In the genomic region with DNA sequence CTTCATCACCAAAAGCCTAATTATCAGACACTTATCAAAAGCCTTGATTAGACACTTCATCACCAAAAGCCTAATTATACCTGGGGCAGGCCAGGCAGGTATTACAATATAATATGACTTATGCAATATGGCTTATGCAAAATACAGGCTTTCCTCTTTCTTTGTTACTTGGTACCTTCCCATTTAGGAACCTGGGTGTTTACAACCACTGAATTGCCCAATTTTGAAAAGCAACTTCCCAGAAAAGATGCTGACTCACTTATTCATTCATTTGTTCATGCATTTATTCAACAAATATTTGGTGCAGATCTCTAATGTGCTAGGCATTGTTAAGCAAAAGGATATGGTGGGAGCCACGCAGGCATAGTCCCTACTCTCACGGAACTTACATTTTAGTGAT, we compare ENCODE assay signal across 14 cellular contexts. TPM values are rescaled to one million over a fixed set of nuclear protein-coding genes. Genes with fewer than 3 reads are reported as not detected.
A peak's percentile ranks its signal among the peaks of the same experiment; 100 is the strongest.
DNase-seq lines count a peak whose midpoint lies in the region; ATAC-seq and TF ChIP-seq lines count a peak whose summit lies in the region.
"Had no signal": no experiment of that assay in that cellular context is flagged by ENCODE, and none has a peak within 500 bp of the region (broad histone marks: within the 10 kb centered on the region; RNA-seq: fewer than 3 reads in every experiment).

No MANE protein-coding gene starts in this region.

- peaks cover 85% of the 10 kb centered on the region for H3K4me1 Mint-ChIP-seq in CD14-positive monocyte
- H3K4me1 Mint-ChIP-seq in CD8-positive, alpha-beta memory T cell = peaks cover 56 to 87% (median 70%) of the 10 kb centered on the region in 3 donors
- peaks cover 85% of the 10 kb centered on the region for H3K4me1 Mint-ChIP-seq in activated CD4-positive, alpha-beta memory T cell treated with anti-CD3 and anti-CD28 coated beads, Interleukin-2, amount 10 ng/mL, durations not matched to agents 7 days and 5 days
- H3K4me1 Mint-ChIP-seq in immature natural killer cell = peaks cover 51 to 53% of the 10 kb centered on the region in 2 donors

- H3K9me3 ChIP-seq in CD8-positive, alpha-beta memory T cell (ENCODE audit: low read length) = no peaks in the 10 kb centered on the region
- H3K9me3 ChIP-seq: prostate gland had no signal

- ATAC-seq in HG03196 (IDR thresholded peaks at IDR 0.05; ENCODE audit: unreplicated experiment) = no peak
- ATAC-seq: left colon had no signal

- H3K4me3 ChIP-seq in CD8-positive, alpha-beta memory T cell (ENCODE audit: low read length) = no peak overlapping the region
- H3K4me3 ChIP-seq: prostate gland had no signal

- no peak overlapping the region for H3K27ac ChIP-seq in CD8-positive, alpha-beta memory T cell (ENCODE audit: low read depth, low read length)
- H3K27ac ChIP-seq: prostate gland had no signal

- peaks cover 50% of the 10 kb centered on the region for H3K4me1 ChIP-seq in CD8-positive, alpha-beta memory T cell (ENCODE audit: insufficient read depth, low read length)
- H3K4me1 ChIP-seq: prostate gland had no signal

- no peaks in the 10 kb centered on the region for H3K27me3 ChIP-seq in CD8-positive, alpha-beta memory T cell (ENCODE audit: insufficient read depth, low read length, poor library complexity, severe bottlenecking)

- TF ChIP-seq CTCF in CD14-positive monocyte (IDR thresholded peaks at IDR 0.05) (no peak), GM20000 (IDR thresholded peaks at IDR 0.05; ENCODE audit: extremely low read depth, missing control alignments) (no peak)

- peak overlapping the region in 1 of 2 donors; percentile 40 for H3K4me3 Mint-ChIP-seq in CD14-positive monocyte
- H3K4me3 Mint-ChIP-seq in CD8-positive, alpha-beta memory T cell = peak overlapping the region in 6 of 7 donors; percentile 37 to 81 (median 58)
- H3K4me3 Mint-ChIP-seq in activated CD4-positive, alpha-beta memory T cell treated with anti-CD3 and anti-CD28 coated beads, Interleukin-2, amount 10 ng/mL, durations not matched to agents 7 days and 5 days = peak overlapping the region; percentile 63
- H3K4me3 Mint-ChIP-seq in immature natural killer cell = peak overlapping the region in 4 of 5 donors; percentile 11 to 61 (median 39)

- peaks cover 17% of the 10 kb centered on the region for H3K36me3 ChIP-seq in CD8-positive, alpha-beta memory T cell (ENCODE audit: insufficient read depth, low read length)
- H3K36me3 ChIP-seq: prostate gland had no signal

- H3K36me3 Mint-ChIP-seq in CD14-positive monocyte = peaks cover 14 to 35% of the 10 kb centered on the region in 2 donors
- peaks cover 4 to 69% (median 13%) of the 10 kb centered on the region in 3 donors for H3K36me3 Mint-ChIP-seq in CD8-positive, alpha-beta memory T cell
- peaks cover 65% of the 10 kb centered on the region for H3K36me3 Mint-ChIP-seq in activated CD4-positive, alpha-beta memory T cell treated with anti-CD3 and anti-CD28 coated beads, Interleukin-2, amount 10 ng/mL, durations not matched to agents 7 days and 5 days (ENCODE audit: low read depth)
- peaks cover 14 to 23% (median 22%) of the 10 kb centered on the region in 3 donors for H3K36me3 Mint-ChIP-seq in immature natural killer cell

- peaks cover 0 to 4% (median 0%) of the 10 kb centered on the region in 3 donors for H3K27me3 Mint-ChIP-seq in CD14-positive monocyte (ENCODE audit: low read depth in 3 of 3)
- peaks cover 0 to 2% of the 10 kb centered on the region in 2 donors for H3K27me3 Mint-ChIP-seq in CD8-positive, alpha-beta memory T cell
- H3K27me3 Mint-ChIP-seq in activated CD4-positive, alpha-beta memory T cell treated with anti-CD3 and anti-CD28 coated beads, Interleukin-2, amount 10 ng/mL, durations not matched to agents 7 days and 5 days = no peaks in the 10 kb centered on the region
- H3K27me3 Mint-ChIP-seq in immature natural killer cell (ENCODE audit: low read depth in 3 of 3) = peaks cover 0 to 2% (median 0%) of the 10 kb centered on the region in 3 donors

- H3K9me3 Mint-ChIP-seq in CD14-positive monocyte (peaks cover 0 to 2% (median 0%) of the 10 kb centered on the region in 7 donors), immature natural killer cell (no peaks in the 10 kb centered on the region)
- no peaks in the 10 kb centered on the region for H3K9me3 Mint-ChIP-seq in CD8-positive, alpha-beta memory T cell
- H3K9me3 Mint-ChIP-seq in activated CD4-positive, alpha-beta memory T cell treated with anti-CD3 and anti-CD28 coated beads, Interleukin-2, amount 10 ng/mL, durations not matched to agents 7 days and 5 days = no peaks in the 10 kb centered on the region

- POLR2A ChIA-PET in CD8-positive, alpha-beta memory T cell (lab: Charles Lee) = interaction anchor here (0.6 to 2.0 kb wide), 2 partner anchors 8 to 51 kb away, joined by 4 to 8 read pairs; no protein-coding TSS in a partner anchor
- POLR2A ChIA-PET in activated CD4-positive, alpha-beta memory T cell treated with anti-CD3 and anti-CD28 coated beads, Interleukin-2, amount 10 ng/mL, durations not matched to agents 7 days and 5 days (lab: Charles Lee) = interaction anchor here (0.6 to 5.6 kb wide), 11 partner anchors 8 to 334 kb away, joined by 3 to 96 read pairs (median 11); partner anchors contain the start of genes CD3D, CD3G, JAML and MPZL3

- CTCF ChIA-PET in CD8-positive, alpha-beta memory T cell (lab: Charles Lee) = interaction anchor here (1.5 kb wide), 1 partner anchor 12 kb away, joined by 4 read pairs; no protein-coding TSS in a partner anchor
- CTCF ChIA-PET in activated CD4-positive, alpha-beta memory T cell treated with anti-CD3 and anti-CD28 coated beads, Interleukin-2, amount 10 ng/mL, durations not matched to agents 7 days and 5 days (lab: Charles Lee) = interaction anchor here (1.4 to 4.1 kb wide), 3 partner anchors 9 to 39 kb away, joined by 4 to 43 read pairs (median 6); partner anchors contain the start of gene MPZL3

- peak overlapping the region; percentile 88 to 99 (median 98) for H3K27ac Mint-ChIP-seq in CD14-positive monocyte
- peak overlapping the region in 7 of 8 donors; percentile 57 to 92 (median 84) for H3K27ac Mint-ChIP-seq in CD8-positive, alpha-beta memory T cell
- H3K27ac Mint-ChIP-seq in activated CD4-positive, alpha-beta memory T cell treated with anti-CD3 and anti-CD28 coated beads, Interleukin-2, amount 10 ng/mL, durations not matched to agents 7 days and 5 days = peak overlapping the region; percentile 78
- H3K27ac Mint-ChIP-seq in immature natural killer cell = peak overlapping the region in 3 of 6 donors; percentile 27 to 69 (median 31)

- DNase-seq in CD14-positive monocyte (ENCODE audit: low spot score) = no peak
- no peak for DNase-seq in CD8-positive, alpha-beta memory T cell
- no peak for DNase-seq in activated CD4-positive, alpha-beta memory T cell treated with anti-CD3 and anti-CD28 coated beads, Interleukin-2, amount 10 ng/mL, durations not matched to agents 7 days and 5 days
- DNase-seq in immature natural killer cell = no peak
- DNase-seq in GM20000 (ENCODE audit: low spot score) = no peak
- no peak for DNase-seq in ecto neural progenitor cell (ENCODE audit: low spot score)
- DNase-seq: amniotic stem cell; hippocampal formation; left colon; NCI-H1417; stimulated activated CD4-positive, alpha-beta T cell treated with anti-CD3 and anti-CD28 coated beads, Interleukin-1b, Interleukin-23, amount 100 ng/mL, for 48 hours had no signal

- intact Hi-C loops in CD14-positive monocyte (cut with micrococcal nuclease) = no loop called here

RNA-seq across cellular contexts. Expression of gene JAML, which starts 13.6 kb away (rescaled TPM):
- polyA plus RNA-seq in CD14-positive monocyte (100 to 1,000 TPM; 748 to 968 TPM), immature natural killer cell (10 to 100 TPM; 16.8 to 37.7 (median 26.3) TPM)
- total RNA-seq in CD8-positive, alpha-beta memory T cell = 100 to 1,000 TPM; 363 to 387 TPM
- polyA plus RNA-seq in CD8-positive, alpha-beta memory T cell = 210 TPM
- 100 to 1,000 TPM; 102 to 103 TPM for total RNA-seq in activated CD4-positive, alpha-beta memory T cell treated with anti-CD3 and anti-CD28 coated beads, Interleukin-2, amount 10 ng/mL, durations not matched to agents 7 days and 5 days
- total RNA-seq: fibroblast of lung had no signal
- polyA plus RNA-seq: fibroblast of lung had no signal

RNA-seq across cellular contexts. Expression of gene MPZL3, which starts 13.8 kb away (rescaled TPM):
- polyA plus RNA-seq in CD14-positive monocyte (1 to 10 TPM; 4.2 to 8.5 TPM), immature natural killer cell (1 to 10 TPM; 4.2 to 5.2 (median 4.8) TPM)
- total RNA-seq in CD8-positive, alpha-beta memory T cell = 100 to 1,000 TPM; 113 to 119 TPM
- polyA plus RNA-seq in CD8-positive, alpha-beta memory T cell = 10.6 TPM
- total RNA-seq in activated CD4-positive, alpha-beta memory T cell treated with anti-CD3 and anti-CD28 coated beads, Interleukin-2, amount 10 ng/mL, durations not matched to agents 7 days and 5 days = 10 to 100 TPM; 34.0 to 34.9 TPM

RNA-seq across cellular contexts. Expression of gene MPZL2, which starts 25.7 kb away (rescaled TPM):
- polyA plus RNA-seq in CD14-positive monocyte = 10 to 100 TPM in 1 of 2 donors, 1 to 10 TPM in 1; 8.0 to 18.6 TPM
- total RNA-seq in CD8-positive, alpha-beta memory T cell = 1 to 10 TPM; 4.5 to 5.5 TPM
- 0.36 TPM for polyA plus RNA-seq in CD8-positive, alpha-beta memory T cell
- 1 to 10 TPM; 3.8 to 5.3 TPM for total RNA-seq in activated CD4-positive, alpha-beta memory T cell treated with anti-CD3 and anti-CD28 coated beads, Interleukin-2, amount 10 ng/mL, durations not matched to agents 7 days and 5 days
- 1 to 10 TPM in 1 of 3 donors, under 1 TPM in 2; 0.17 to 1.5 (median 0.49) TPM for polyA plus RNA-seq in immature natural killer cell
- total RNA-seq: fibroblast of lung had no signal
- polyA plus RNA-seq: fibroblast of lung had no signal
